Comparison of ENCODE assay signal across 1 cellular context in genomic region chr17:8122923-8123694, GRCh38.
TF ChIP-seq lines count a peak whose summit lies in the region.

No MANE protein-coding gene starts in this region.

TF ChIP-seq in K562, 482 proteins besides CTCF, POLR2A, EP300 and RAD21 (continued from another document):
- TF ChIP-seq CEBPG (CRISPR knock-in tag; IDR thresholded peaks at IDR 0.05) (no peak), CEBPG (tag; conservative IDR thresholded peaks at IDR 0.05 in 1 of 2, IDR thresholded peaks at IDR 0.05 in 1 of 2) (no peak), ZNF764 (CRISPR knock-in tag; IDR thresholded peaks at IDR 0.05; ENCODE audit: low read depth) (no peak), ZNF217 (CRISPR knock-in tag; IDR thresholded peaks at IDR 0.05) (no peak), NRF1 (conservative IDR thresholded peaks at IDR 0.05 in 1 of 2, IDR thresholded peaks at IDR 0.05 in 1 of 2) (peak; percentile 41 to 47; a peak in 3 of 4 replicates), NR4A1 (CRISPR knock-in tag; IDR thresholded peaks at IDR 0.05) (no peak), NR4A1 (tag; IDR thresholded peaks at IDR 0.05) (no peak), KLF10 (CRISPR knock-in tag; IDR thresholded peaks at IDR 0.05) (no peak)
